In the genomic region with DNA sequence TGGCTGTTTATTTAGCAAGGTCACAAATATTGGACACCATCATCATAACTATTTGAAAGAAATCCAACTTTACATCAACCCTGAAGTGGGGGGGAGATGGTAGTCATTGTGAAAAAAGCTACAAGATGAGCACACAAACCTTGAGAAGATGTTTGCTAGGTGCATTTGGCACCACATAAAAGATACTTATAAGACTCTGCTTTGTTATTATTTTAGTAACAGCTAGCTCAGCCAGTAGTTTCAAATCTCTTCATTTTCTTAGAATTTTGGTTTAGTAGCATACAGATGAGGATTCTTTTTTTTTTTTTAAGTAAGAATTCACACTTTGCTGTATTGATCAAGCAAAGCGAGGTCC, we compare ENCODE assay signal across 19 cellular contexts. TPM values are rescaled to one million over a fixed set of nuclear protein-coding genes. Genes with fewer than 3 reads are reported as not detected.
"Had no signal": no experiment of that assay in that cellular context is flagged by ENCODE, and none has a peak within 500 bp of the region (broad histone marks: within the 10 kb centered on the region; RNA-seq: fewer than 3 reads in every experiment).

No MANE protein-coding gene starts in this region.

- ATAC-seq: left lobe of liver; naive thymus-derived CD8-positive, alpha-beta T cell had no signal

- H3K27me3 ChIP-seq: breast epithelium, hepatocyte, neutrophil, right atrium auricular region, SJCRH30 had no signal

- H3K79me2 ChIP-seq: hepatocyte had no signal

- FAIRE-seq: small intestine, TTC549 had no signal

- H3K9me3 ChIP-seq: breast epithelium, neutrophil, right atrium auricular region, SJCRH30 had no signal

- DNase-seq: activated CD4-positive, alpha-beta T cell treated with anti-CD3 and anti-CD28 coated beads, Interleukin-2, amount 50 U/mL, for 4 hours; activated effector memory CD4-positive, alpha-beta T cell treated with Interleukin-2 at 50 U/mL for 16 hours; activated naive CD8-positive, alpha-beta T cell treated with anti-CD3 and anti-CD28 coated beads for 36 hours; cerebellar nuclear complex; dermis blood vessel endothelial cell; erythroblast; islet precursor cell; mammary epithelial cell; naive thymus-derived CD8-positive, alpha-beta T cell; SJCRH30; stimulated activated CD4-positive, alpha-beta T cell treated with anti-CD3 and anti-CD28 coated beads, Interleukin-4, amount 100 ng/mL, for 24 hours; stimulated activated naive CD4-positive, alpha-beta T cell treated with Interleukin-2 at 50 U/mL for 16 hours had no signal

- H3K36me3 ChIP-seq: breast epithelium, neutrophil, right atrium auricular region, SJCRH30 had no signal

- H3K27ac ChIP-seq: breast epithelium, neutrophil, SJCRH30 had no signal

- H3K4me2 ChIP-seq: hepatocyte had no signal

- H2AFZ ChIP-seq: hepatocyte had no signal

- H3K4me1 ChIP-seq: breast epithelium had no signal

- H3K4me3 ChIP-seq: breast epithelium, hepatocyte, right atrium auricular region, SJCRH30 had no signal

RNA-seq across cellular contexts. Expression of gene ADTRP, which starts 14.4 kb away (rescaled TPM):
- total RNA-seq: right atrium auricular region, SJCRH30 had no signal
